Comparison of ENCODE assay signal across 13 cellular contexts in the genomic region with DNA sequence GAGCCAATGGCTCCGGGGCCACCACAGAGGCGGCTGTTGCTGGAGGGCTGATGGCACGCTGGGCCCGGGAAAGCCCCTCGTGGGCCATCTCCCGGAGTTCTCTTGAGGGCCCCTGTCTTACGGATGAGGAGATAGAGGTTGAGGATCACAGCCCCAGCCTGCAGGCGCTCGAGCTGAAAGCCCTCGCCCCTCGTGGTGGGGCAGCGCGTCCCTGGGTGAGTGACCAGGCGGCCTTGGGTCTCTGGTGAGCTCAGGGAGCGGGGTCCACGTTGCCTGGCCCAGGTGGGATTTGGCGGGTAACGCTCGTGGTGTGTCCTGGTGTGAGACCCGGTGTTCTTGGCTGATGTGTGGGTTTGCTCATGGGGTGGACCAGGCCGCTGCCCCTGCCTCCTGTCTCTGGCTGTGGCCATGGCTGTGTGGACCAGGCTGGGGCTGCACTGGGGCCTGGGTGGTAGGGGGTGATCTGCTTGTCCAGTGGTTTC. TPM values are rescaled to one million over a fixed set of nuclear protein-coding genes. Genes with fewer than 3 reads are reported as not detected.
A peak's percentile ranks its signal among the peaks of the same experiment; 100 is the strongest.
DNase-seq lines count a peak whose midpoint lies in the region; ATAC-seq and TF ChIP-seq lines count a peak whose summit lies in the region.
"Had no signal": no experiment of that assay in that cellular context is flagged by ENCODE, and none has a peak within 500 bp of the region (broad histone marks: within the 10 kb centered on the region; RNA-seq: fewer than 3 reads in every experiment).

No MANE protein-coding gene starts in this region.

- peaks cover 9% of the 10 kb centered on the region for H3K79me1 ChIP-seq in mesendoderm (ENCODE audit: low read length)

- no peak for ATAC-seq in left ventricle myocardium superior
- no peak for ATAC-seq in HG03280 (IDR thresholded peaks at IDR 0.05; ENCODE audit: unreplicated experiment)
- ATAC-seq: natural killer cell had no signal

- no peak overlapping the region for H3K18ac ChIP-seq in mesendoderm (ENCODE audit: low read length)

- H4K5ac ChIP-seq in mesendoderm (ENCODE audit: low read length), result no peak overlapping the region

- no peak overlapping the region for H3K9ac ChIP-seq in mesendoderm (ENCODE audit: low read length)

- no peak overlapping the region for H2BK15ac ChIP-seq in mesendoderm (replicated peaks; ENCODE audit: low read depth)

- no peaks in the 10 kb centered on the region for H3K36me3 ChIP-seq in right atrium auricular region
- H3K36me3 ChIP-seq in esophagus muscularis mucosa, result no peaks in the 10 kb centered on the region
- H3K36me3 ChIP-seq in prostate gland, result no peaks in the 10 kb centered on the region
- H3K36me3 ChIP-seq in vagina, result no peaks in the 10 kb centered on the region
- H3K36me3 ChIP-seq in mesendoderm (ENCODE audit: control insufficient read depth, insufficient read depth, low read length), result no peaks in the 10 kb centered on the region
- H3K36me3 ChIP-seq: MG63 had no signal

- H2BK5ac ChIP-seq in mesendoderm (ENCODE audit: low read length), result no peak overlapping the region

- H2AK5ac ChIP-seq in mesendoderm (ENCODE audit: low read length), result no peak overlapping the region

- H3K4me2 ChIP-seq in mesendoderm (ENCODE audit: low read length), result no peak overlapping the region

- H3K4ac ChIP-seq in mesendoderm (ENCODE audit: low read depth, low read length), result no peak overlapping the region

- H3K9me3 ChIP-seq in right atrium auricular region (no peaks in the 10 kb centered on the region), esophagus muscularis mucosa (no peaks in the 10 kb centered on the region), prostate gland (no peaks in the 10 kb centered on the region), vagina (no peaks in the 10 kb centered on the region)
- H3K9me3 ChIP-seq: MG63 had no signal

- 82% methylated on average over 9 of the region's 21 CpGs for WGBS in esophagus muscularis mucosa
- WGBS in prostate gland, result 85% methylated on average over 9 of the region's 21 CpGs
- no CpG with 5 or more reads among the region's 21 CpGs for WGBS in mesendoderm (ENCODE audit: extremely low coverage, insufficient coverage, low lambda C conversion rate)

- TF ChIP-seq POLR2A in esophagus muscularis mucosa (IDR thresholded peaks at IDR 0.05; ENCODE audit: low read depth), result no peak
- TF ChIP-seq POLR2A in prostate gland (IDR thresholded peaks at IDR 0.05), result no peak
- no peak for TF ChIP-seq POLR2A in vagina (IDR thresholded peaks at IDR 0.05)

- DNase-seq in right atrium auricular region (ENCODE audit: low spot score) (no peak), left ventricle myocardium superior (no peak), esophagus muscularis mucosa (ENCODE audit: extremely low spot score) (no peak), prostate gland (ENCODE audit: low spot score) (no peak), vagina (ENCODE audit: extremely low spot score in 2 of 2) (no peak), medulla oblongata (ENCODE audit: extremely low spot score) (no peak), mesendoderm (no peak)
- DNase-seq: activated T-cell treated with anti-CD3 and anti-CD28 coated beads, Interleukin-2, amount 50 U/mL, for 48 hours; DMS53; effector CD8-positive, alpha-beta T cell; natural killer cell had no signal

- H3K27ac ChIP-seq in right atrium auricular region (peak overlapping the region; percentile 84 to 91), esophagus muscularis mucosa (replicated peaks in 1 of 4) (peak overlapping the region; percentile 86 to 91 (median 90)), prostate gland (peak overlapping the region; percentile 90 to 91), vagina (peak overlapping the region; percentile 90), mesendoderm (ENCODE audit: low read depth, low read length) (no peak overlapping the region)

- no peak overlapping the region for H3K4me3 ChIP-seq in right atrium auricular region
- H3K4me3 ChIP-seq in esophagus muscularis mucosa, result no peak overlapping the region
- no peak overlapping the region for H3K4me3 ChIP-seq in prostate gland
- no peak overlapping the region for H3K4me3 ChIP-seq in vagina
- H3K4me3 ChIP-seq in mesendoderm (ENCODE audit: low read length), result no peak overlapping the region
- H3K4me3 ChIP-seq: MG63 had no signal

- H3K79me2 ChIP-seq in mesendoderm (ENCODE audit: control insufficient read depth, insufficient read depth, low read length), result peaks cover 8% of the 10 kb centered on the region

- H4K8ac ChIP-seq in mesendoderm (ENCODE audit: low read depth, low read length), result no peak overlapping the region

- TF ChIP-seq CTCF in right atrium auricular region (IDR thresholded peaks at IDR 0.05), result no peak
- TF ChIP-seq CTCF in esophagus muscularis mucosa (IDR thresholded peaks at IDR 0.05), result no peak
- TF ChIP-seq CTCF in prostate gland (IDR thresholded peaks at IDR 0.05), result no peak
- no peak for TF ChIP-seq CTCF in vagina (IDR thresholded peaks at IDR 0.05)

- no peak overlapping the region for H3K56ac ChIP-seq in mesendoderm (ENCODE audit: low read length)

- H2BK120ac ChIP-seq in mesendoderm (ENCODE audit: low read depth, low read length), result no peak overlapping the region

- H3K27me3 ChIP-seq in right atrium auricular region, result no peaks in the 10 kb centered on the region
- no peaks in the 10 kb centered on the region for H3K27me3 ChIP-seq in esophagus muscularis mucosa
- no peaks in the 10 kb centered on the region for H3K27me3 ChIP-seq in prostate gland (replicated peaks; ENCODE audit: insufficient read depth)
- no peaks in the 10 kb centered on the region for H3K27me3 ChIP-seq in vagina
- no peaks in the 10 kb centered on the region for H3K27me3 ChIP-seq in mesendoderm (ENCODE audit: insufficient read depth, low read length, poor library complexity)
- H3K27me3 ChIP-seq: MG63 had no signal

- no peak for TF ChIP-seq EP300 in esophagus muscularis mucosa (IDR thresholded peaks at IDR 0.05)

- no peak overlapping the region for H3K23ac ChIP-seq in mesendoderm (ENCODE audit: low read length)

- intact Hi-C loops in left ventricle myocardium superior (cut with micrococcal nuclease) (no loop called here), esophagus muscularis mucosa (cut with DNase I) (loop anchor here (5.0 kb wide), 1 partner anchor 38 kb away; a partner anchor contains a TSS), prostate gland (cut with DNase I) (loop anchor here (5.0 kb wide), 1 partner anchor 38 kb away; a partner anchor contains a TSS), vagina (cut with DNase I) (no loop called here)

- H3K4me1 ChIP-seq in right atrium auricular region, result peaks cover 0 to 78% of the 10 kb centered on the region in 2 donors
- H3K4me1 ChIP-seq in esophagus muscularis mucosa, result peaks cover 72 to 94% (median 91%) of the 10 kb centered on the region in 4 donors
- peaks cover 78% of the 10 kb centered on the region for H3K4me1 ChIP-seq in prostate gland (replicated peaks)
- peaks cover 96% of the 10 kb centered on the region for H3K4me1 ChIP-seq in vagina
- no peaks in the 10 kb centered on the region for H3K4me1 ChIP-seq in mesendoderm (ENCODE audit: control insufficient read depth, low read depth, low read length)

RNA-seq across cellular contexts. Expression of a gene that starts 38.9 kb away (rescaled TPM):
- total RNA-seq in right atrium auricular region (10 to 100 TPM; 34.5 to 50.8 TPM), left ventricle myocardium superior (90.8 TPM), esophagus muscularis mucosa (10 to 100 TPM; 46.4 to 81.0 (median 63.7) TPM), prostate gland (10 to 100 TPM; 69.5 to 84.1 TPM), vagina (49.4 TPM)
- 16.4 TPM for polyA plus RNA-seq in mesendoderm (2013, experiment 1 of 2)
- 16.9 TPM for polyA plus RNA-seq in mesendoderm (2013, experiment 2 of 2)

Comparison
In these comparisons a context has a peak if more than half of its experiments do, and no peak if none do; other contexts are left out.
1. intact Hi-C loops: an anchor here in esophagus muscularis mucosa (5.0 kb wide) and prostate gland (5.0 kb wide); none called in left ventricle myocardium superior and vagina.